Comparison of ENCODE assay signal across 8 cellular contexts in genomic region chrX:15854712-15855561, GRCh38. TPM values are rescaled to one million over a fixed set of nuclear protein-coding genes. Genes with fewer than 3 reads are reported as not detected.
DNase-seq lines count a peak whose midpoint lies in the region; ATAC-seq and TF ChIP-seq lines count a peak whose summit lies in the region.

Gene AP1S2 (minus strand): TSS chrX:15854813. CDS start chrX:15852524, 2,289 bp downstream.

- ATAC-seq in stimulated activated naive CD8-positive, alpha-beta T cell treated with anti-CD3 and anti-CD28 coated beads, Interleukin-15, Interleukin-2, amounts not matched to agents 100 U/mL and 50 U/mL, for 24 hours = peak; percentile 99

- peaks cover 1% of the 10 kb centered on the region for H3K36me3 Mint-ChIP-seq in nephron (ENCODE audit: low read depth)

- peak within 1 kb of the TSS; percentile 84 to 95 (median 91) for H3K27ac Mint-ChIP-seq in nephron

- H3K36me3 ChIP-seq in ES-I3 (ENCODE audit: insufficient read depth, low read length) (no peaks in the 10 kb centered on the region; the same call in 1 of the 2 replicates), HAP-1 (replicated peaks) (0 out of 2 replicates have a peak, but pooled peaks cover 3% of the 10 kb centered on the region), MG63 (no peaks in the 10 kb centered on the region)

- H3K27me3 ChIP-seq in HAP-1 (ENCODE audit: low read depth) (no peaks in the 10 kb centered on the region), MG63 (no peaks in the 10 kb centered on the region)

- peak within 1 kb of the TSS; percentile 60 for H3K4me3 ChIP-seq in HAP-1
- peak within 1 kb of the TSS; percentile 56 for H3K4me3 ChIP-seq in MG63
- H3K4me3 ChIP-seq in fibroblast of pulmonary artery (replicated peaks; ENCODE audit: low read depth, low read length) = peak within 1 kb of the TSS; percentile 61

- in situ Hi-C loops in HAP-1 (cut with MboI; ENCODE audit: low sequenced_read_pairs) = no loop called here

- DNase-seq in HAP-1 (ENCODE audit: low spot score in 2 of 2) = peak; percentile 95 to 97
- peak; percentile 91 for DNase-seq in MG63
- DNase-seq in SHP77 (lab: John Stamatoyannopoulos, UW) = peak; percentile 68 to 77
- peak; percentile 90 for DNase-seq in activated effector memory CD4-positive, alpha-beta T cell treated with Interleukin-2 at 50 U/mL for 16 hours
- peak; percentile 91 for DNase-seq in fibroblast of pulmonary artery (ENCODE audit: low read depth)
- DNase-seq in stimulated activated naive CD8-positive, alpha-beta T cell treated with anti-CD3 and anti-CD28 coated beads, Interleukin-15, Interleukin-2, amounts not matched to agents 100 U/mL and 50 U/mL, for 24 hours = peak; percentile 90

- peaks cover 17% of the 10 kb centered on the region for H3K4me1 Mint-ChIP-seq in nephron

- no peaks in the 10 kb centered on the region for H3K9me3 ChIP-seq in ES-I3 (ENCODE audit: control insufficient read depth, insufficient read depth, low read length)
- no peaks in the 10 kb centered on the region for H3K9me3 ChIP-seq in HAP-1
- H3K9me3 ChIP-seq in MG63 = no peaks in the 10 kb centered on the region

- H3K4me1 ChIP-seq in ES-I3 (ENCODE audit: insufficient read depth, low read length) (peaks cover 9% of the 10 kb centered on the region; the same call in 1 of the 2 replicates), HAP-1 (peaks cover 24% of the 10 kb centered on the region)

- TF ChIP-seq CTCF in fibroblast of pulmonary artery (IDR thresholded peaks at IDR 0.05; ENCODE audit: low read length, missing control alignments) = no peak
- no peak for TF ChIP-seq CTCF in nephron (IDR thresholded peaks at IDR 0.05; ENCODE audit: unreplicated experiment in 3 of 3)

- H3K4me3 Mint-ChIP-seq in nephron = peak within 1 kb of the TSS; percentile 94 to 98 (median 98)

- H3K27me3 Mint-ChIP-seq in nephron (ENCODE audit: low read depth) = peaks cover 24% of the 10 kb centered on the region

- H3K9ac ChIP-seq in ES-I3 (ENCODE audit: low read depth, low read length) = peak within 1 kb of the TSS; percentile 95

- H3K9me3 Mint-ChIP-seq in nephron = no peaks in the 10 kb centered on the region

RNA-seq across cellular contexts. Expression of gene AP1S2, which starts in this region (rescaled TPM):
- total RNA-seq in MG63 (2014; rRNA removed; shearing (Covaris generic); ENCODE audit: low replicate concordance) = 10.8 and 15.5 TPM in 2 replicates

Comparison
In these comparisons a context has a peak if more than half of its experiments do, and no peak if none do; other contexts are left out.
1. Peak in every context shown above with its lines: DNase-seq, ATAC-seq and H3K4me3 ChIP-seq.